ENCODE assay signal across 26 cellular contexts in genomic region chr14:39055786-39056474, GRCh38. TPM values are rescaled to one million over a fixed set of nuclear protein-coding genes. Genes with fewer than 3 reads are reported as not detected.
DNase-seq lines count a peak whose midpoint lies in the region; ATAC-seq, FAIRE-seq and TF ChIP-seq lines count a peak whose summit lies in the region.
"Had no signal": no experiment of that assay in that cellular context is flagged by ENCODE, and none has a peak within 500 bp of the region (broad histone marks: within the 10 kb centered on the region; RNA-seq: fewer than 3 reads in every experiment).

No MANE protein-coding gene starts in this region.

- H3K36me3 ChIP-seq in HepG2 (replicated peaks in 1 of 2; ENCODE audit: control insufficient read depth in 1 of 2, insufficient read depth in 2 of 2, low read length in 2 of 2) (peaks cover 58 to 93% of the 10 kb centered on the region in 2 experiments), right lobe of liver (peaks cover 0 to 50% (median 18%) of the 10 kb centered on the region in 4 donors), HAP-1 (replicated peaks) (peaks cover 67% of the 10 kb centered on the region)
- H3K36me3 ChIP-seq: ovary had no signal

- no peaks in the 10 kb centered on the region for H3K4me1 Mint-ChIP-seq in endothelial cell (ENCODE audit: unreplicated experiment)
- H3K4me1 Mint-ChIP-seq: CD14-positive monocyte, nephron had no signal

- CTCF ChIA-PET in HepG2 (lab: Yijun Ruan, JAX; ENCODE audit: low intra/inter-chr PET ratio, low total read pairs), result no interaction called here

- H3K27ac Mint-ChIP-seq in endothelial cell (ENCODE audit: unreplicated experiment), result no peak overlapping the region
- H3K27ac Mint-ChIP-seq: activated T-cell treated with anti-CD3 and anti-CD28 coated beads, Interleukin-2, amount 50 U/mL, for 24 hours; CD14-positive monocyte; nephron; stimulated activated memory B cell treated with anti-CD40 and anti-IgM and Interleukin-4, amounts not matched to agents 10 μg/mL and 1 μg/mL and 100 μg/mL, for 72 hours; T-helper 1 cell treated with Interleukin-12 subunit alpha and Interleukin-12 subunit beta and Interleukin-4 antibody, amounts not matched to agents 30 μg/mL and 1 μg/mL, for 36 hours had no signal

- H4K20me1 ChIP-seq in HepG2 (ENCODE audit: insufficient read depth, low read length), result peaks cover 3% of the 10 kb centered on the region; the same call in 1 of the 2 replicates

- no peak overlapping the region for H2AFZ ChIP-seq in HepG2 (ENCODE audit: low read length)

- 88% methylated on average over 10 of the region's 10 CpGs for WGBS in HepG2 (ENCODE audit: low lambda C conversion rate)
- 89% methylated on average over 10 of the region's 10 CpGs for WGBS in right lobe of liver (ENCODE audit: insufficient coverage, low coverage, low lambda C conversion rate, missing lambda C conversion rate)

- H3K27me3 Mint-ChIP-seq in endothelial cell (ENCODE audit: unreplicated experiment), result no peaks in the 10 kb centered on the region
- H3K27me3 Mint-ChIP-seq: activated T-cell treated with anti-CD3 and anti-CD28 coated beads, Interleukin-2, amount 50 U/mL, for 24 hours; stimulated activated memory B cell treated with anti-CD40 and anti-IgM and Interleukin-4, amounts not matched to agents 10 μg/mL and 1 μg/mL and 100 μg/mL, for 72 hours had no signal

- no peak overlapping the region for H3K9ac ChIP-seq in HepG2 (ENCODE audit: insufficient read depth, low read depth, low read length)

- TF ChIP-seq RAD21 in HepG2 (CRISPR knock-in tag; IDR thresholded peaks at IDR 0.05), result no peak

- H3K4me3 ChIP-seq in HepG2 (replicated peaks in 1 of 3; ENCODE audit: insufficient read depth in 1 of 3, low read depth in 2 of 3, low read length in 3 of 3), result no peak overlapping the region
- no peak overlapping the region for H3K4me3 ChIP-seq in right lobe of liver
- no peak overlapping the region for H3K4me3 ChIP-seq in NB4 (ENCODE audit: low read depth, low read length)
- no peak overlapping the region for H3K4me3 ChIP-seq in HAP-1
- H3K4me3 ChIP-seq: ovary, spleen, suprapubic skin had no signal

- peak overlapping the region; percentile 56 for H3K4me3 Mint-ChIP-seq in endothelial cell (ENCODE audit: unreplicated experiment)
- H3K4me3 Mint-ChIP-seq: activated T-cell treated with anti-CD3 and anti-CD28 coated beads, Interleukin-2, amount 50 U/mL, for 24 hours; CD14-positive monocyte; nephron; stimulated activated memory B cell treated with anti-CD40 and anti-IgM and Interleukin-4, amounts not matched to agents 10 μg/mL and 1 μg/mL and 100 μg/mL, for 72 hours; T-helper 1 cell treated with Interleukin-12 subunit alpha and Interleukin-12 subunit beta and Interleukin-4 antibody, amounts not matched to agents 30 μg/mL and 1 μg/mL, for 36 hours had no signal

- no peak overlapping the region for H3K4me2 ChIP-seq in HepG2 (ENCODE audit: low read depth, low read length)

- no peak overlapping the region for H3K27ac ChIP-seq in HepG2 (ENCODE audit: extremely low read length, insufficient read depth, low read length)
- no peak overlapping the region for H3K27ac ChIP-seq in right lobe of liver
- H3K27ac ChIP-seq: ovary, spleen, suprapubic skin had no signal

- TF ChIP-seq POLR2A in HepG2 (IDR thresholded peaks at IDR 0.05; ENCODE audit: insufficient read depth in 1 of 2, low read depth in 2 of 2, low read length in 2 of 2) (peak in 1 of 2 experiments; percentile 17; a peak in 1 of 4 replicates), right lobe of liver (IDR thresholded peaks at IDR 0.05) (no peak), NB4 (IDR thresholded peaks at IDR 0.05; ENCODE audit: extremely low read depth, insufficient read length) (no peak)

- H3K79me2 ChIP-seq in HepG2 (ENCODE audit: insufficient read depth, low read length), result peaks cover 3% of the 10 kb centered on the region

- H3K9me3 ChIP-seq in HepG2 (ENCODE audit: low read length), result peaks cover 20% of the 10 kb centered on the region
- H3K9me3 ChIP-seq in right lobe of liver, result peaks cover 0 to 15% (median 2%) of the 10 kb centered on the region in 4 donors
- H3K9me3 ChIP-seq in HAP-1, result peaks cover 18% of the 10 kb centered on the region
- H3K9me3 ChIP-seq: suprapubic skin had no signal

- TF ChIP-seq CTCF in HepG2 (CRISPR knock-in tag; IDR thresholded peaks at IDR 0.05) (no peak), right lobe of liver (IDR thresholded peaks at IDR 0.05) (no peak), NB4 (IDR thresholded peaks at IDR 0.05; ENCODE audit: low read depth, low read length) (no peak), endothelial cell (IDR thresholded peaks at IDR 0.05; ENCODE audit: unreplicated experiment) (no peak)

- in situ Hi-C loops in HepG2 (cut with HindIII; ENCODE audit: extremely low pct_ligation_motif_present, low pct_unique_long_range_greater_than_20kb) (no loop called here), HAP-1 (cut with MboI; ENCODE audit: low sequenced_read_pairs) (no loop called here)

- DNase-seq in HepG2 (ENCODE audit: low spot score) (no peak), right lobe of liver (no peak), NB4 (ENCODE audit: low read depth) (peak; percentile 25), endothelial cell (ENCODE audit: low spot score) (no peak), HAP-1 (ENCODE audit: low spot score in 2 of 2) (no peak)
- DNase-seq in activated CD4-positive, CD25-positive, alpha-beta regulatory T cell treated with anti-CD3 and anti-CD28 coated beads, Interleukin-2, amount 50 U/mL, for 72 hours, result no peak
- DNase-seq: activated CD8-positive, alpha-beta memory T cell treated with anti-CD3 and anti-CD28 coated beads for 24 hours; activated T-cell treated with anti-CD3 and anti-CD28 coated beads, Interleukin-2, amount 50 U/mL, for 24 hours; effector CD4-positive, alpha-beta T cell; GDM1; hypothalamus; left ventricle myocardium superior; NCI-H1436 treated with DMSO at 0.1 percent for 48 hours; ovary; spleen; stimulated activated CD4-positive, alpha-beta T cell treated with anti-CD3 and anti-CD28 coated beads, Interleukin-2, amount 100 ng/mL, for 48 hours had no signal

- H3K4me1 ChIP-seq in HepG2 (ENCODE audit: insufficient read depth, low read length) (0 out of 2 replicates have a peak, but pooled peaks cover 4% of the 10 kb centered on the region), right lobe of liver (no peaks in the 10 kb centered on the region), HAP-1 (no peaks in the 10 kb centered on the region)
- H3K4me1 ChIP-seq: suprapubic skin had no signal

- TF ChIP-seq EP300 in HepG2 (IDR thresholded peaks at IDR 0.05; ENCODE audit: low read depth in 2 of 2, low read length in 2 of 2) (no peak), HepG2 (CRISPR knock-in tag; IDR thresholded peaks at IDR 0.05; ENCODE audit: borderline replicate concordance) (no peak)

- no peaks in the 10 kb centered on the region for H3K27me3 ChIP-seq in HepG2 (ENCODE audit: control insufficient read depth in 1 of 2, insufficient read depth in 2 of 2, low read length in 2 of 2)
- H3K27me3 ChIP-seq in right lobe of liver, result no peaks in the 10 kb centered on the region
- H3K27me3 ChIP-seq in HAP-1 (ENCODE audit: low read depth), result no peaks in the 10 kb centered on the region
- H3K27me3 ChIP-seq: ovary, spleen, suprapubic skin had no signal

- no TSS peak for BruUV-seq in HepG2 (replicated peaks; lab: Mats Ljungman, UMichigan)

- POLR2A ChIA-PET in HepG2 (lab: Yijun Ruan, JAX), result interaction anchor here (1.5 kb wide), 1 partner anchor 30 kb away, joined by 3 read pairs; no protein-coding TSS in a partner anchor

- no peak for FAIRE-seq in HepG2 (lab: Jason Lieb, UNC)
- FAIRE-seq: frontal cortex, islet of Langerhans, RCC 7860 had no signal

- H3K36me3 Mint-ChIP-seq in endothelial cell (ENCODE audit: low read depth, unreplicated experiment), result peaks cover 64% of the 10 kb centered on the region

- peaks cover 5% of the 10 kb centered on the region for H3K9me3 Mint-ChIP-seq in endothelial cell (ENCODE audit: unreplicated experiment)

- ATAC-seq in HepG2 (peak; percentile 46), right lobe of liver (no peak), HG02981 (IDR thresholded peaks at IDR 0.05; ENCODE audit: unreplicated experiment) (no peak)
- ATAC-seq: esophagus mucosa; left ventricle myocardium superior; stimulated activated memory B cell treated with anti-CD40 and anti-IgM and Interleukin-4, amounts not matched to agents 10 μg/mL and 1 μg/mL and 100 μg/mL, for 72 hours had no signal

- intact Hi-C loops in HepG2 (cut with micrococcal nuclease; ENCODE audit: unreplicated experiment), result no loop called here
- intact Hi-C loops in right lobe of liver (cut with DNase I), result no loop called here

RNA-seq across cellular contexts. Expression of gene SEC23A, which starts 47.1 kb away (rescaled TPM):
- total RNA-seq in HepG2 (2016; rRNA removed; fragmentation: Illumina TruSeq; extraction: Trizol) (887 and 1,365 TPM in 2 replicates), right lobe of liver (100 to 1,000 TPM in 2 of 6 experiments, 10 to 100 TPM in 4; 69.2 to 107 (median 88.1) TPM), endothelial cell (ENCODE audit: unreplicated experiment) (44.1 TPM)
- total RNA-seq in HepG2 (2016; cell fraction: cytosol; rRNA removed; fragmentation: Illumina TruSeq; extraction: Trizol; ENCODE audit: low read depth), result 59.6 and 60.8 TPM in 2 replicates
- 902 and 1,277 TPM in 2 replicates for total RNA-seq in HepG2 (2016; cell fraction: insoluble cytoplasmic fraction; rRNA removed; fragmentation: Illumina TruSeq; extraction: Trizol)
- 219 and 221 TPM in 2 replicates for total RNA-seq in HepG2 (2016; cell fraction: membrane; rRNA removed; fragmentation: Illumina TruSeq; extraction: Trizol)
- total RNA-seq in HepG2 (2016; cell fraction: nucleus; rRNA removed; fragmentation: Illumina TruSeq; extraction: Trizol), result 448 and 490 TPM in 2 replicates
- polyA plus RNA-seq in HepG2 (2011; rRNA removed), result 372 and 403 TPM in 2 replicates
- polyA plus RNA-seq in HepG2 (2011; cell fraction: cytosol; rRNA removed), result 263 and 365 TPM in 2 replicates
- 164 TPM in 2 replicates for polyA plus RNA-seq in HepG2 (2011; cell fraction: nucleus; rRNA removed)
- polyA plus RNA-seq in HepG2 (2012), result 336 and 361 TPM in 2 replicates
- polyA plus RNA-seq in HepG2 (2016; cell fraction: cytosol; fragmentation: Illumina TruSeq; extraction: Trizol; ENCODE audit: low read depth), result 11.9 and 12.8 TPM in 2 replicates
- 491 and 533 TPM in 2 replicates for polyA plus RNA-seq in HepG2 (2016; cell fraction: insoluble cytoplasmic fraction; fragmentation: Illumina TruSeq; extraction: Trizol; ENCODE audit: low read depth)
- polyA plus RNA-seq in HepG2 (2016; cell fraction: membrane; fragmentation: Illumina TruSeq; extraction: Trizol; ENCODE audit: low read depth), result 53.5 and 58.9 TPM in 2 replicates
- 175 and 191 TPM in 2 replicates for polyA plus RNA-seq in HepG2 (2016; cell fraction: nucleus; fragmentation: Illumina TruSeq; extraction: Trizol; ENCODE audit: insufficient read depth, low read depth)
- polyA minus RNA-seq in HepG2 (2011; rRNA and poly(A)+ RNA removed; ENCODE audit: low replicate concordance), result 120 and 863 TPM in 2 replicates
- 860 and 1,029 TPM in 2 replicates for polyA minus RNA-seq in HepG2 (2011; cell fraction: cytosol; rRNA and poly(A)+ RNA removed)
- polyA minus RNA-seq in HepG2 (2011; cell fraction: nucleus; rRNA and poly(A)+ RNA removed), result 974 and 1,148 TPM in 2 replicates

RNA-seq across cellular contexts. Expression of gene GEMIN2, which starts 58.2 kb away (rescaled TPM):
- 110 and 160 TPM in 2 replicates for total RNA-seq in HepG2 (2016; rRNA removed; fragmentation: Illumina TruSeq; extraction: Trizol)
- 22.5 and 24.2 TPM in 2 replicates for total RNA-seq in HepG2 (2016; cell fraction: cytosol; rRNA removed; fragmentation: Illumina TruSeq; extraction: Trizol; ENCODE audit: low read depth)
- 118 and 174 TPM in 2 replicates for total RNA-seq in HepG2 (2016; cell fraction: insoluble cytoplasmic fraction; rRNA removed; fragmentation: Illumina TruSeq; extraction: Trizol)
- total RNA-seq in HepG2 (2016; cell fraction: membrane; rRNA removed; fragmentation: Illumina TruSeq; extraction: Trizol), result 29.0 and 39.1 TPM in 2 replicates
- 61.9 and 71.2 TPM in 2 replicates for total RNA-seq in HepG2 (2016; cell fraction: nucleus; rRNA removed; fragmentation: Illumina TruSeq; extraction: Trizol)
- 33.8 and 54.8 TPM in 2 replicates for polyA plus RNA-seq in HepG2 (2011; rRNA removed)
- 31.5 and 34.6 TPM in 2 replicates for polyA plus RNA-seq in HepG2 (2011; cell fraction: cytosol; rRNA removed)
- polyA plus RNA-seq in HepG2 (2011; cell fraction: nucleus; rRNA removed), result 39.5 and 46.0 TPM in 2 replicates
- polyA plus RNA-seq in HepG2 (2012), result 18.1 and 33.2 TPM in 2 replicates
- 9.8 and 9.9 TPM in 2 replicates for polyA plus RNA-seq in HepG2 (2016; cell fraction: cytosol; fragmentation: Illumina TruSeq; extraction: Trizol; ENCODE audit: low read depth)
- polyA plus RNA-seq in HepG2 (2016; cell fraction: insoluble cytoplasmic fraction; fragmentation: Illumina TruSeq; extraction: Trizol; ENCODE audit: low read depth), result 134 and 143 TPM in 2 replicates
- 15.6 and 17.8 TPM in 2 replicates for polyA plus RNA-seq in HepG2 (2016; cell fraction: membrane; fragmentation: Illumina TruSeq; extraction: Trizol; ENCODE audit: low read depth)
- polyA plus RNA-seq in HepG2 (2016; cell fraction: nucleus; fragmentation: Illumina TruSeq; extraction: Trizol; ENCODE audit: insufficient read depth, low read depth), result 90.7 and 93.9 TPM in 2 replicates
- 9.5 and 15.9 TPM in 2 replicates for polyA minus RNA-seq in HepG2 (2011; rRNA and poly(A)+ RNA removed; ENCODE audit: low replicate concordance)
- polyA minus RNA-seq in HepG2 (2011; cell fraction: cytosol; rRNA and poly(A)+ RNA removed), result 14.1 and 16.6 TPM in 2 replicates
- polyA minus RNA-seq in HepG2 (2011; cell fraction: nucleus; rRNA and poly(A)+ RNA removed), result 42.9 and 52.1 TPM in 2 replicates
- total RNA-seq in right lobe of liver, result 1 to 10 TPM; 3.4 to 9.9 (median 6.0) TPM
- 21.4 TPM for total RNA-seq in endothelial cell (ENCODE audit: unreplicated experiment)
